In the genomic region with DNA sequence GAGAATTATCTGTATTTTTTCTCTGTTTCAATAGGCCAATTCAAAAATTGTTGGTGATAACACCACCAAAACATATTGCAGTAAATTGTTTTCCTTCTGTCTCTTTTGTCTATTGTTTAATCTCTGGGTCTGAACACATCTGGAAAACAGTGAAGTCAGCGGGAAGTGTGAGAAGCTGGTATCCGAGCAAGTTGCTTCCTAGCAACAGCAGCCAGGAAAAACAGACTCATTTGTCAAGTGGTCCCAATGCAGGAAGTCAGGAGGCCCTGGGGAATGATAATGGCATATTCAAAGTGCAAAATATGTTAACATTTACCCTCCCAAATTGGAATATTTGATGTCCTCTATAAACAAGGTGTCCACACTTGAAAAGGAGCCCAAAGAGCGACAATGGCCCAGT, we compare ENCODE assay signal across 13 cellular contexts.
DNase-seq lines count a peak whose midpoint lies in the region; ATAC-seq and TF ChIP-seq lines count a peak whose summit lies in the region.
"Had no signal": no experiment of that assay in that cellular context is flagged by ENCODE, and none has a peak within 500 bp of the region (broad histone marks: within the 10 kb centered on the region; RNA-seq: fewer than 3 reads in every experiment).

No MANE protein-coding gene starts in this region.

- peak overlapping the region; percentile 87 for H3K27ac ChIP-seq in neural cell (ENCODE audit: low read length)
- H3K27ac ChIP-seq: breast epithelium, esophagus muscularis mucosa had no signal

- DNase-seq in DMS153 treated with DMSO at 0.1 percent for 48 hours (lab: John Stamatoyannopoulos, UW; ENCODE audit: unreplicated experiment) (peak; percentile 73), NCI-H2227 treated with DMSO at 0.1 percent for 48 hours (lab: John Stamatoyannopoulos, UW) (peak; percentile 11), fibroblast of mammary gland (ENCODE audit: low read depth) (peak; percentile 12), NCI-H1436 (lab: John Stamatoyannopoulos, UW) (no peak), T-helper 2 cell (no peak)
- no peak for DNase-seq in stimulated activated CD4-positive, alpha-beta T cell treated with anti-CD3 and anti-CD28 coated beads, Interleukin-4, amount 100 ng/mL, for 4 hours
- DNase-seq: activated T-cell treated with anti-CD3 and anti-CD28 coated beads, Interleukin-2, amount 50 U/mL, for 48 hours; kidney had no signal

- H2AFZ ChIP-seq in neural cell (ENCODE audit: low read depth, low read length): no peak overlapping the region

- no peak for ATAC-seq in HG02763 (IDR thresholded peaks at IDR 0.05; ENCODE audit: unreplicated experiment)
- ATAC-seq: activated CD4-positive, CD25-positive, alpha-beta regulatory T cell treated with anti-CD3 and anti-CD28 coated beads, Interleukin-2, amount 50 U/mL, for 24 hours had no signal

- no peak for TF ChIP-seq RAD21 in neural cell (conservative IDR thresholded peaks at IDR 0.05)

- H4K20me1 ChIP-seq in neural cell (ENCODE audit: insufficient read depth): no peaks in the 10 kb centered on the region

- no peaks in the 10 kb centered on the region for H3K27me3 ChIP-seq in neural cell (ENCODE audit: insufficient read depth, low read depth, low read length)
- H3K27me3 ChIP-seq: breast epithelium, esophagus muscularis mucosa had no signal

- TF ChIP-seq EP300 in neural cell (conservative IDR thresholded peaks at IDR 0.05; ENCODE audit: poor library complexity, severe bottlenecking): peak; percentile 73

- TF ChIP-seq CTCF in fibroblast of mammary gland (conservative IDR thresholded peaks at IDR 0.05; ENCODE audit: control insufficient read depth, insufficient read depth, low read depth, low read length) (no peak), neural cell (IDR thresholded peaks at IDR 0.05; ENCODE audit: poor library complexity, severe bottlenecking) (no peak)

- no peaks in the 10 kb centered on the region for H3K9me2 ChIP-seq in neural cell (ENCODE audit: insufficient read depth, low read length)

- H3K9ac ChIP-seq in neural cell (ENCODE audit: low read length): peak overlapping the region; percentile 53

- peak overlapping the region; percentile 32 for H3K4me2 ChIP-seq in neural cell (ENCODE audit: low read length)

- H3K9me3 ChIP-seq in neural cell (ENCODE audit: low read length): no peaks in the 10 kb centered on the region
- H3K9me3 ChIP-seq: breast epithelium had no signal

- no peaks in the 10 kb centered on the region for H3K36me3 ChIP-seq in neural cell (ENCODE audit: insufficient read depth, low read length)
- H3K36me3 ChIP-seq: breast epithelium, esophagus muscularis mucosa had no signal

- H3K4me3 ChIP-seq in fibroblast of mammary gland (ENCODE audit: control insufficient read depth, low read depth, low read length): no peak overlapping the region
- H3K4me3 ChIP-seq in neural cell (ENCODE audit: low read length): peak overlapping the region; percentile 43
- H3K4me3 ChIP-seq: breast epithelium, esophagus muscularis mucosa had no signal

- no peaks in the 10 kb centered on the region for H3K79me2 ChIP-seq in neural cell (replicated peaks; ENCODE audit: insufficient read depth, low read length)

- H3F3A ChIP-seq in neural cell (ENCODE audit: insufficient read depth, low read length, poor library complexity, severe bottlenecking): no peaks in the 10 kb centered on the region

TF ChIP-seq in neural cell, 6 proteins besides CTCF, POLR2A, EP300 and RAD21:
- TF ChIP-seq, protein P1, sequence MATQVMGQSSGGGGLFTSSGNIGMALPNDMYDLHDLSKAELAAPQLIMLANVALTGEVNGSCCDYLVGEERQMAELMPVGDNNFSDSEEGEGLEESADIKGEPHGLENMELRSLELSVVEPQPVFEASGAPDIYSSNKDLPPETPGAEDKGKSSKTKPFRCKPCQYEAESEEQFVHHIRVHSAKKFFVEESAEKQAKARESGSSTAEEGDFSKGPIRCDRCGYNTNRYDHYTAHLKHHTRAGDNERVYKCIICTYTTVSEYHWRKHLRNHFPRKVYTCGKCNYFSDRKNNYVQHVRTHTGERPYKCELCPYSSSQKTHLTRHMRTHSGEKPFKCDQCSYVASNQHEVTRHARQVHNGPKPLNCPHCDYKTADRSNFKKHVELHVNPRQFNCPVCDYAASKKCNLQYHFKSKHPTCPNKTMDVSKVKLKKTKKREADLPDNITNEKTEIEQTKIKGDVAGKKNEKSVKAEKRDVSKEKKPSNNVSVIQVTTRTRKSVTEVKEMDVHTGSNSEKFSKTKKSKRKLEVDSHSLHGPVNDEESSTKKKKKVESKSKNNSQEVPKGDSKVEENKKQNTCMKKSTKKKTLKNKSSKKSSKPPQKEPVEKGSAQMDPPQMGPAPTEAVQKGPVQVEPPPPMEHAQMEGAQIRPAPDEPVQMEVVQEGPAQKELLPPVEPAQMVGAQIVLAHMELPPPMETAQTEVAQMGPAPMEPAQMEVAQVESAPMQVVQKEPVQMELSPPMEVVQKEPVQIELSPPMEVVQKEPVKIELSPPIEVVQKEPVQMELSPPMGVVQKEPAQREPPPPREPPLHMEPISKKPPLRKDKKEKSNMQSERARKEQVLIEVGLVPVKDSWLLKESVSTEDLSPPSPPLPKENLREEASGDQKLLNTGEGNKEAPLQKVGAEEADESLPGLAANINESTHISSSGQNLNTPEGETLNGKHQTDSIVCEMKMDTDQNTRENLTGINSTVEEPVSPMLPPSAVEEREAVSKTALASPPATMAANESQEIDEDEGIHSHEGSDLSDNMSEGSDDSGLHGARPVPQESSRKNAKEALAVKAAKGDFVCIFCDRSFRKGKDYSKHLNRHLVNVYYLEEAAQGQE (IDR thresholded peaks at IDR 0.05; ENCODE audit: borderline replicate concordance): peak; percentile 95
- TF ChIP-seq EZH2 (IDR thresholded peaks at IDR 0.05; ENCODE audit: borderline replicate concordance, insufficient read depth, low read length, poor library complexity, severe bottlenecking) (no peak), POLR2AphosphoS5 (IDR thresholded peaks at IDR 0.05) (peak; percentile 63)

Comparison
In these comparisons a context has a peak if more than half of its experiments do, and no peak if none do; other contexts are left out.
1. DNase-seq: peak in DMS153 treated with DMSO at 0.1 percent for 48 hours (single experiment), NCI-H2227 treated with DMSO at 0.1 percent for 48 hours (single experiment) and fibroblast of mammary gland (single experiment); none in NCI-H1436 (single experiment), stimulated activated CD4-positive, alpha-beta T cell treated with anti-CD3 and anti-CD28 coated beads, Interleukin-4, amount 100 ng/mL, for 4 hours (0 of 2) and T-helper 2 cell (0 of 5).